ENCODE assay signal across 1 cellular context in genomic region chr7:150404785-150405583, GRCh38.
TF ChIP-seq lines count a peak whose summit lies in the region.

No MANE protein-coding gene starts in this region.

TF ChIP-seq in K562, 482 proteins besides CTCF, POLR2A, EP300 and RAD21 (continues in another document):
- TF ChIP-seq, protein P1, sequence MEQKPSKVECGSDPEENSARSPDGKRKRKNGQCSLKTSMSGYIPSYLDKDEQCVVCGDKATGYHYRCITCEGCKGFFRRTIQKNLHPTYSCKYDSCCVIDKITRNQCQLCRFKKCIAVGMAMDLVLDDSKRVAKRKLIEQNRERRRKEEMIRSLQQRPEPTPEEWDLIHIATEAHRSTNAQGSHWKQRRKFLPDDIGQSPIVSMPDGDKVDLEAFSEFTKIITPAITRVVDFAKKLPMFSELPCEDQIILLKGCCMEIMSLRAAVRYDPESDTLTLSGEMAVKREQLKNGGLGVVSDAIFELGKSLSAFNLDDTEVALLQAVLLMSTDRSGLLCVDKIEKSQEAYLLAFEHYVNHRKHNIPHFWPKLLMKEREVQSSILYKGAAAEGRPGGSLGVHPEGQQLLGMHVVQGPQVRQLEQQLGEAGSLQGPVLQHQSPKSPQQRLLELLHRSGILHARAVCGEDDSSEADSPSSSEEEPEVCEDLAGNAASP (IDR thresholded peaks at IDR 0.05), result no peak
- TF ChIP-seq TFAM (CRISPR knock-in tag; conservative IDR thresholded peaks at IDR 0.05) (no peak), ZNF668 (CRISPR knock-in tag; IDR thresholded peaks at IDR 0.05) (no peak), RBM34 (IDR thresholded peaks at IDR 0.05; ENCODE audit: borderline replicate concordance, insufficient read depth, low read length) (peak; percentile 96; the same call in 1 of the 2 replicates), TAF9B (IDR thresholded peaks at IDR 0.05; ENCODE audit: partially characterized antibody) (no peak), SAFB2 (IDR thresholded peaks at IDR 0.05; ENCODE audit: borderline replicate concordance, low read depth, low read length, severe bottlenecking) (no peak), CC2D1A (IDR thresholded peaks at IDR 0.05) (no peak), RHOXF2B (CRISPR knock-in tag; conservative IDR thresholded peaks at IDR 0.05) (no peak), HDAC3 (IDR thresholded peaks at IDR 0.05; ENCODE audit: borderline replicate concordance, partially characterized antibody) (no peak), GATA2 (CRISPR knock-in tag; IDR thresholded peaks at IDR 0.05) (no peak), ZFP30 (CRISPR knock-in tag; IDR thresholded peaks at IDR 0.05; ENCODE audit: borderline replicate concordance) (no peak), NR4A1 (CRISPR knock-in tag; IDR thresholded peaks at IDR 0.05) (no peak; the same call in 1 of the 2 replicates), NR4A1 (tag; IDR thresholded peaks at IDR 0.05) (peak; percentile 85; the same call in 1 of the 2 replicates), ARID3A (IDR thresholded peaks at IDR 0.05; ENCODE audit: borderline replicate concordance, low read depth, low read length) (peak; percentile 85), FUS (optimal IDR thresholded peaks at IDR 0.05; ENCODE audit: low read depth, low read length) (peak; percentile 96), HDAC8 (tag; IDR thresholded peaks at IDR 0.05) (peak; percentile 48), RFX5 (IDR thresholded peaks at IDR 0.05; ENCODE audit: low read depth, low read length) (no peak), BHLHE40 (IDR thresholded peaks at IDR 0.05; ENCODE audit: low read length) (peak; percentile 64), ZNF586 (CRISPR knock-in tag; conservative IDR thresholded peaks at IDR 0.05) (no peak), HNRNPL (IDR thresholded peaks at IDR 0.05; ENCODE audit: low read depth, low read length) (peak; percentile 66; the same call in 1 of the 2 replicates), ZNF146 (CRISPR knock-in tag; IDR thresholded peaks at IDR 0.05; ENCODE audit: unreplicated experiment) (no peak), KHSRP (IDR thresholded peaks at IDR 0.05) (no peak), TCF3 (CRISPR knock-in tag; IDR thresholded peaks at IDR 0.05) (no peak; the same call in 1 of the 2 replicates), MXI1 (IDR thresholded peaks at IDR 0.05; ENCODE audit: low read depth, low read length) (peak; percentile 84), SMARCE1 (IDR thresholded peaks at IDR 0.05) (no peak), CHCHD3 (CRISPR knock-in tag; IDR thresholded peaks at IDR 0.05) (peak; percentile 86; the same call in 1 of the 2 replicates), MTA3 (IDR thresholded peaks at IDR 0.05; ENCODE audit: borderline replicate concordance) (peak; percentile 91), MTF1 (CRISPR knock-in tag; IDR thresholded peaks at IDR 0.05; ENCODE audit: borderline replicate concordance) (no peak), HMG20A (CRISPR knock-in tag; conservative IDR thresholded peaks at IDR 0.05) (no peak), ZZZ3 (IDR thresholded peaks at IDR 0.05) (no peak), HDAC1 (IDR thresholded peaks at IDR 0.05) (peak; percentile 76 to 78; a peak in 3 of 4 replicates), TRIM24 (IDR thresholded peaks at IDR 0.05) (no peak), KLF10 (CRISPR knock-in tag; IDR thresholded peaks at IDR 0.05) (peak; percentile 12; the same call in 1 of the 2 replicates), CCAR2 (IDR thresholded peaks at IDR 0.05; ENCODE audit: low read depth, low read length) (no peak), NR2C1 (IDR thresholded peaks at IDR 0.05) (no peak), NR2C1 (tag; IDR thresholded peaks at IDR 0.05) (no peak)
- TF ChIP-seq, protein P2, sequence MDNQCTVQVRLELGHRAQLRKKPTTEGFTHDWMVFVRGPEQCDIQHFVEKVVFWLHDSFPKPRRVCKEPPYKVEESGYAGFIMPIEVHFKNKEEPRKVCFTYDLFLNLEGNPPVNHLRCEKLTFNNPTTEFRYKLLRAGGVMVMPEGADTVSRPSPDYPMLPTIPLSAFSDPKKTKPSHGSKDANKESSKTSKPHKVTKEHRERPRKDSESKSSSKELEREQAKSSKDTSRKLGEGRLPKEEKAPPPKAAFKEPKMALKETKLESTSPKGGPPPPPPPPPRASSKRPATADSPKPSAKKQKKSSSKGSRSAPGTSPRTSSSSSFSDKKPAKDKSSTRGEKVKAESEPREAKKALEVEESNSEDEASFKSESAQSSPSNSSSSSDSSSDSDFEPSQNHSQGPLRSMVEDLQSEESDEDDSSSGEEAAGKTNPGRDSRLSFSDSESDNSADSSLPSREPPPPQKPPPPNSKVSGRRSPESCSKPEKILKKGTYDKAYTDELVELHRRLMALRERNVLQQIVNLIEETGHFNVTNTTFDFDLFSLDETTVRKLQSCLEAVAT (IDR thresholded peaks at IDR 0.05), result no peak
- TF ChIP-seq, protein P3, sequence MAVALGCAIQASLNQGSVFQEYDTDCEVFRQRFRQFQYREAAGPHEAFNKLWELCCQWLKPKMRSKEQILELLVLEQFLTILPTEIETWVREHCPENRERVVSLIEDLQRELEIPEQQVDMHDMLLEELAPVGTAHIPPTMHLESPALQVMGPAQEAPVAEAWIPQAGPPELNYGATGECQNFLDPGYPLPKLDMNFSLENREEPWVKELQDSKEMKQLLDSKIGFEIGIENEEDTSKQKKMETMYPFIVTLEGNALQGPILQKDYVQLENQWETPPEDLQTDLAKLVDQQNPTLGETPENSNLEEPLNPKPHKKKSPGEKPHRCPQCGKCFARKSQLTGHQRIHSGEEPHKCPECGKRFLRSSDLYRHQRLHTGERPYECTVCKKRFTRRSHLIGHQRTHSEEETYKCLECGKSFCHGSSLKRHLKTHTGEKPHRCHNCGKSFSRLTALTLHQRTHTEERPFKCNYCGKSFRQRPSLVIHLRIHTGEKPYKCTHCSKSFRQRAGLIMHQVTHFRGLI (CRISPR knock-in tag; IDR thresholded peaks at IDR 0.05), result no peak
- TF ChIP-seq, protein P4, sequence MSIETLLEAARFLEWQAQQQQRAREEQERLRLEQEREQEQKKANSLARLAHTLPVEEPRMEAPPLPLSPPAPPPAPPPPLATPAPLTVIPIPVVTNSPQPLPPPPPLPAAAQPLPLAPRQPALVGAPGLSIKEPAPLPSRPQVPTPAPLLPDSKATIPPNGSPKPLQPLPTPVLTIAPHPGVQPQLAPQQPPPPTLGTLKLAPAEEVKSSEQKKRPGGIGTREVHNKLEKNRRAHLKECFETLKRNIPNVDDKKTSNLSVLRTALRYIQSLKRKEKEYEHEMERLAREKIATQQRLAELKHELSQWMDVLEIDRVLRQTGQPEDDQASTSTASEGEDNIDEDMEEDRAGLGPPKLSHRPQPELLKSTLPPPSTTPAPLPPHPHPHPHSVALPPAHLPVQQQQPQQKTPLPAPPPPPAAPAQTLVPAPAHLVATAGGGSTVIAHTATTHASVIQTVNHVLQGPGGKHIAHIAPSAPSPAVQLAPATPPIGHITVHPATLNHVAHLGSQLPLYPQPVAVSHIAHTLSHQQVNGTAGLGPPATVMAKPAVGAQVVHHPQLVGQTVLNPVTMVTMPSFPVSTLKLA (conservative IDR thresholded peaks at IDR 0.05), result peak; percentile 84 to 95
- TF ChIP-seq, protein P5, sequence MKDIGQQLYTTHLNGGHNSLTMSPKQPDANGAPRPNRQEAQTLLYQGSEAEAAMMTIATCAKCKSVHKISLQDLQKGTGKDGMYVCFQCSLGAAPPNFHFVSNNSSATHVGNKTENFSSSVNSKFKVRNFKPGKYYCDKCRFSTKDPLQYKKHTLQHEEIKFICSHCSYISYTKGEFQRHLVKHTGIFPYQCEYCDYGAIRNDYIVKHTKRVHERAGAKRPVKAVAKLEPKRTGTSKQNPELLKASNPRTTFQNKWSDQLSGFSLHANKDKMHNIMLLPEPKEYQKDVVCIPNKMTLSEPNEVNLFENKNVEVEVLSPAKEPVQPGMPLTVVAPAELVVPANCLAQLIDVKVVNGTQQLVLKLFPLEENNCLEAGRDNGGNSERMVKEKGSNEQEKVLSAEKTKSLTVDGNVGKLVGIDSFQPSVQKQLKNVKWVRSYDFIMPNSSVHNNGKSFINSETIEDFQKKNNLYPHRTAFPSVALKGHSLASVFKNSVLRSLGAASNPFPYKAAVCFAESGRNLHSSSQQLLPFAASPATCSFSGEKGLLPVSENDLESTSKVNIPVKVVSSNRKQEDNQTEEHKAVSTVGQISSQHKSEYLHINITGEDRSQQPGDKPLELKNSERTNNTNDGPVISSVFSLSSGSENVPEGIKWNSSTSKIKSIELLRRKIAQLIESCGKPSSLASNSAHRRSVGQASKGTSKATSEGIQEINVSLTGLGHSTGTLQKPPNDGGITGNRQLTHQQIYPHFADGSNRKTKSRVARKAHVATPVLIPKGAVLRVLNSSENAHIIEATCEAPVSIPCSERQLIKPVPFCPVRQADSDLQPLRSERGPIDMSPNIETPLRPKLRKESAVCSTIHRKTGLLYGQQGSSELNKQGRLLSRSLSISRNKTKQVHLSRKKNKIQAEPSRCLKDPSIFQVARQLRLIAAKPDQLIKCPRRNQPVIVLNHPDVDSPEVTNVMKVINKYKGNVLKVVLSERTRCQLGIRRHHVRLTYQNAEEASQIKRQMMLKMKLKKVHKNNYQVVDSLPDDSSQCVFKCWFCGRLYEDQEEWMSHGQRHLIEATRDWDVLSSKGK (CRISPR knock-in tag; IDR thresholded peaks at IDR 0.05), result no peak
- TF ChIP-seq, protein P6, sequence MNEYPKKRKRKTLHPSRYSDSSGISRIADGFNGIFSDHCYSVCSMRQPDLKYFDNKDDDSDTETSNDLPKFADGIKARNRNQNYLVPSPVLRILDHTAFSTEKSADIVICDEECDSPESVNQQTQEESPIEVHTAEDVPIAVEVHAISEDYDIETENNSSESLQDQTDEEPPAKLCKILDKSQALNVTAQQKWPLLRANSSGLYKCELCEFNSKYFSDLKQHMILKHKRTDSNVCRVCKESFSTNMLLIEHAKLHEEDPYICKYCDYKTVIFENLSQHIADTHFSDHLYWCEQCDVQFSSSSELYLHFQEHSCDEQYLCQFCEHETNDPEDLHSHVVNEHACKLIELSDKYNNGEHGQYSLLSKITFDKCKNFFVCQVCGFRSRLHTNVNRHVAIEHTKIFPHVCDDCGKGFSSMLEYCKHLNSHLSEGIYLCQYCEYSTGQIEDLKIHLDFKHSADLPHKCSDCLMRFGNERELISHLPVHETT (CRISPR knock-in tag; conservative IDR thresholded peaks at IDR 0.05 in 1 of 2, IDR thresholded peaks at IDR 0.05 in 1 of 2), result peak; percentile 89 to 97; a peak in 3 of 4 replicates
